In genomic region chr5:79023947-79024346, GRCh38 we compare ENCODE assay signal across 2 cellular contexts.
TF ChIP-seq lines count a peak whose summit lies in the region.

No MANE protein-coding gene starts in this region.

TF ChIP-seq in SK-N-SH, 30 proteins besides CTCF, POLR2A, EP300 and RAD21 (continued from another document):
- TF ChIP-seq, protein P1, sequence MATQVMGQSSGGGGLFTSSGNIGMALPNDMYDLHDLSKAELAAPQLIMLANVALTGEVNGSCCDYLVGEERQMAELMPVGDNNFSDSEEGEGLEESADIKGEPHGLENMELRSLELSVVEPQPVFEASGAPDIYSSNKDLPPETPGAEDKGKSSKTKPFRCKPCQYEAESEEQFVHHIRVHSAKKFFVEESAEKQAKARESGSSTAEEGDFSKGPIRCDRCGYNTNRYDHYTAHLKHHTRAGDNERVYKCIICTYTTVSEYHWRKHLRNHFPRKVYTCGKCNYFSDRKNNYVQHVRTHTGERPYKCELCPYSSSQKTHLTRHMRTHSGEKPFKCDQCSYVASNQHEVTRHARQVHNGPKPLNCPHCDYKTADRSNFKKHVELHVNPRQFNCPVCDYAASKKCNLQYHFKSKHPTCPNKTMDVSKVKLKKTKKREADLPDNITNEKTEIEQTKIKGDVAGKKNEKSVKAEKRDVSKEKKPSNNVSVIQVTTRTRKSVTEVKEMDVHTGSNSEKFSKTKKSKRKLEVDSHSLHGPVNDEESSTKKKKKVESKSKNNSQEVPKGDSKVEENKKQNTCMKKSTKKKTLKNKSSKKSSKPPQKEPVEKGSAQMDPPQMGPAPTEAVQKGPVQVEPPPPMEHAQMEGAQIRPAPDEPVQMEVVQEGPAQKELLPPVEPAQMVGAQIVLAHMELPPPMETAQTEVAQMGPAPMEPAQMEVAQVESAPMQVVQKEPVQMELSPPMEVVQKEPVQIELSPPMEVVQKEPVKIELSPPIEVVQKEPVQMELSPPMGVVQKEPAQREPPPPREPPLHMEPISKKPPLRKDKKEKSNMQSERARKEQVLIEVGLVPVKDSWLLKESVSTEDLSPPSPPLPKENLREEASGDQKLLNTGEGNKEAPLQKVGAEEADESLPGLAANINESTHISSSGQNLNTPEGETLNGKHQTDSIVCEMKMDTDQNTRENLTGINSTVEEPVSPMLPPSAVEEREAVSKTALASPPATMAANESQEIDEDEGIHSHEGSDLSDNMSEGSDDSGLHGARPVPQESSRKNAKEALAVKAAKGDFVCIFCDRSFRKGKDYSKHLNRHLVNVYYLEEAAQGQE (IDR thresholded peaks at IDR 0.05; ENCODE audit: low read depth, low read length): no peak
- TF ChIP-seq EZH2phosphoT487 (IDR thresholded peaks at IDR 0.05; ENCODE audit: borderline replicate concordance, low read depth): no peak
- no peak for TF ChIP-seq NFIC (IDR thresholded peaks at IDR 0.05; ENCODE audit: borderline replicate concordance)
- TF ChIP-seq SMC3 (IDR thresholded peaks at IDR 0.05; ENCODE audit: low read depth, low read length): no peak
- TF ChIP-seq ELF1 (IDR thresholded peaks at IDR 0.05): no peak
- no peak for TF ChIP-seq MXI1 (IDR thresholded peaks at IDR 0.05; ENCODE audit: low read depth, low read length)
- no peak for TF ChIP-seq FOXJ3 (CRISPR knock-in tag; IDR thresholded peaks at IDR 0.05)
- TF ChIP-seq RXRA (IDR thresholded peaks at IDR 0.05; ENCODE audit: borderline replicate concordance, low read depth): no peak
- TF ChIP-seq, protein P2, sequence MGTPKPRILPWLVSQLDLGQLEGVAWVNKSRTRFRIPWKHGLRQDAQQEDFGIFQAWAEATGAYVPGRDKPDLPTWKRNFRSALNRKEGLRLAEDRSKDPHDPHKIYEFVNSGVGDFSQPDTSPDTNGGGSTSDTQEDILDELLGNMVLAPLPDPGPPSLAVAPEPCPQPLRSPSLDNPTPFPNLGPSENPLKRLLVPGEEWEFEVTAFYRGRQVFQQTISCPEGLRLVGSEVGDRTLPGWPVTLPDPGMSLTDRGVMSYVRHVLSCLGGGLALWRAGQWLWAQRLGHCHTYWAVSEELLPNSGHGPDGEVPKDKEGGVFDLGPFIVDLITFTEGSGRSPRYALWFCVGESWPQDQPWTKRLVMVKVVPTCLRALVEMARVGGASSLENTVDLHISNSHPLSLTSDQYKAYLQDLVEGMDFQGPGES (IDR thresholded peaks at IDR 0.05; ENCODE audit: low read depth, low read length): no peak

TF ChIP-seq in SK-N-SH treated with all-trans-retinoic acid at 6 μM for 48 hours, 23 proteins besides CTCF, POLR2A, EP300 and RAD21 (continued from another document):
- no peak for TF ChIP-seq TSHZ2 (CRISPR knock-in tag; IDR thresholded peaks at IDR 0.05)
- no peak for TF ChIP-seq ISL1 (CRISPR knock-in tag; IDR thresholded peaks at IDR 0.05)
- TF ChIP-seq ESRRG (CRISPR knock-in tag; IDR thresholded peaks at IDR 0.05): no peak
- TF ChIP-seq, protein P3, sequence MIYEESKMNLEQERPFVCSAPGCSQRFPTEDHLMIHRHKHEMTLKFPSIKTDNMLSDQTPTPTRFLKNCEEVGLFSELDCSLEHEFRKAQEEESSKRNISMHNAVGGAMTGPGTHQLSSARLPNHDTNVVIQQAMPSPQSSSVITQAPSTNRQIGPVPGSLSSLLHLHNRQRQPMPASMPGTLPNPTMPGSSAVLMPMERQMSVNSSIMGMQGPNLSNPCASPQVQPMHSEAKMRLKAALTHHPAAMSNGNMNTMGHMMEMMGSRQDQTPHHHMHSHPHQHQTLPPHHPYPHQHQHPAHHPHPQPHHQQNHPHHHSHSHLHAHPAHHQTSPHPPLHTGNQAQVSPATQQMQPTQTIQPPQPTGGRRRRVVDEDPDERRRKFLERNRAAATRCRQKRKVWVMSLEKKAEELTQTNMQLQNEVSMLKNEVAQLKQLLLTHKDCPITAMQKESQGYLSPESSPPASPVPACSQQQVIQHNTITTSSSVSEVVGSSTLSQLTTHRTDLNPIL (CRISPR knock-in tag; IDR thresholded peaks at IDR 0.05; ENCODE audit: low read depth): no peak
- TF ChIP-seq, protein P4, sequence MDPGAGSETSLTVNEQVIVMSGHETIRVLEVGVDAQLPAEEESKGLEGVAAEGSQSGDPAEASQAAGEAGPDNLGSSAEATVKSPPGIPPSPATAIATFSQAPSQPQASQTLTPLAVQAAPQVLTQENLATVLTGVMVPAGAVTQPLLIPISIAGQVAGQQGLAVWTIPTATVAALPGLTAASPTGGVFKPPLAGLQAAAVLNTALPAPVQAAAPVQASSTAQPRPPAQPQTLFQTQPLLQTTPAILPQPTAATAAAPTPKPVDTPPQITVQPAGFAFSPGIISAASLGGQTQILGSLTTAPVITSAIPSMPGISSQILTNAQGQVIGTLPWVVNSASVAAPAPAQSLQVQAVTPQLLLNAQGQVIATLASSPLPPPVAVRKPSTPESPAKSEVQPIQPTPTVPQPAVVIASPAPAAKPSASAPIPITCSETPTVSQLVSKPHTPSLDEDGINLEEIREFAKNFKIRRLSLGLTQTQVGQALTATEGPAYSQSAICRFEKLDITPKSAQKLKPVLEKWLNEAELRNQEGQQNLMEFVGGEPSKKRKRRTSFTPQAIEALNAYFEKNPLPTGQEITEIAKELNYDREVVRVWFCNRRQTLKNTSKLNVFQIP (CRISPR knock-in tag; IDR thresholded peaks at IDR 0.05; ENCODE audit: borderline replicate concordance, low read depth): no peak
- TF ChIP-seq ZFP3 (CRISPR knock-in tag; IDR thresholded peaks at IDR 0.05): no peak
- TF ChIP-seq, protein P5, sequence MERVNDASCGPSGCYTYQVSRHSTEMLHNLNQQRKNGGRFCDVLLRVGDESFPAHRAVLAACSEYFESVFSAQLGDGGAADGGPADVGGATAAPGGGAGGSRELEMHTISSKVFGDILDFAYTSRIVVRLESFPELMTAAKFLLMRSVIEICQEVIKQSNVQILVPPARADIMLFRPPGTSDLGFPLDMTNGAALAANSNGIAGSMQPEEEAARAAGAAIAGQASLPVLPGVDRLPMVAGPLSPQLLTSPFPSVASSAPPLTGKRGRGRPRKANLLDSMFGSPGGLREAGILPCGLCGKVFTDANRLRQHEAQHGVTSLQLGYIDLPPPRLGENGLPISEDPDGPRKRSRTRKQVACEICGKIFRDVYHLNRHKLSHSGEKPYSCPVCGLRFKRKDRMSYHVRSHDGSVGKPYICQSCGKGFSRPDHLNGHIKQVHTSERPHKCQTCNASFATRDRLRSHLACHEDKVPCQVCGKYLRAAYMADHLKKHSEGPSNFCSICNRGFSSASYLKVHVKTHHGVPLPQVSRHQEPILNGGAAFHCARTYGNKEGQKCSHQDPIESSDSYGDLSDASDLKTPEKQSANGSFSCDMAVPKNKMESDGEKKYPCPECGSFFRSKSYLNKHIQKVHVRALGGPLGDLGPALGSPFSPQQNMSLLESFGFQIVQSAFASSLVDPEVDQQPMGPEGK (CRISPR knock-in tag; IDR thresholded peaks at IDR 0.05; ENCODE audit: borderline replicate concordance): no peak
- TF ChIP-seq ZNF70 (CRISPR knock-in tag; IDR thresholded peaks at IDR 0.05): no peak
- no peak for TF ChIP-seq PPARA (CRISPR knock-in tag; IDR thresholded peaks at IDR 0.05; ENCODE audit: borderline replicate concordance)
- no peak for TF ChIP-seq ZNF8 (CRISPR knock-in tag; IDR thresholded peaks at IDR 0.05)
- no peak for TF ChIP-seq SNAI2 (CRISPR knock-in tag; IDR thresholded peaks at IDR 0.05)
